11 cellular contexts compared by ENCODE assay signal in the genomic region with DNA sequence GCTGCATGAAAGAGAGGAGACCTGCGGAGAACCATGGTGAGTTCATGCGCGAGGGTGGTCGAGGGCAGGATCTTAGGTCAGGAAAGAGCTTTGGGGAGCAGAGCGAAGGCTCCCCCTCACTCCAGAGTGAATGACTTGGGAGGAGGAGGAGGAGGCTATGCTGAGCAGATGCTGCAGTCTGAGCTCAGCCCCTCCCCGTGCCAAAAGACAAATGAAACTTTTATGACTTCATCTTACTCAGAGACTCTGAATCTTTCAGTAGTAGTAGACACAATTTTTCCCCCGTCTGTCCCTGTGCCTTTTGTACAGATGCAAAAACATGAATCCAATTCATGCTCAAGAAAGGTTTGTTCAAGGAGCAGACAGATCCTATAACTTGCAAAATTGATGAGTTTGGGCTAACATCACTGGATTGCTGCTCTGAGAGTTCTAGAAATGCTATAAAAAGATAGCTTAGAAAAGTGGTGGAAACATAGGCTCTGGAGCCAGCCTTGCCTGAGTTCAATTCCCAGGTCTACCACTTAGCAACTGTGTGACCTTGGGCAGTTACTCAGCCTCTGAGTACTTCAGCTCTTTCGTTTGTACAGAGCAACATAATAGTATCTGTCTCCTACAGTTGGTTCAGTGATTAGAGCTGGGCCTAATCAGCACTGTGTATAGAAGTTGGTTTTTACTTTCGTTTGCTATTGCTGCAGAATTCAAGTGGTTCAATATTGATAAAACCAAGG.
A peak's percentile ranks its signal among the peaks of the same experiment; 100 is the strongest.
DNase-seq lines count a peak whose midpoint lies in the region; ATAC-seq and TF ChIP-seq lines count a peak whose summit lies in the region.
"Had no signal": no experiment of that assay in that cellular context is flagged by ENCODE, and none has a peak within 500 bp of the region (broad histone marks: within the 10 kb centered on the region; RNA-seq: fewer than 3 reads in every experiment).

No MANE protein-coding gene starts in this region.

- no peak for DNase-seq in activated naive CD8-positive, alpha-beta T cell treated with anti-CD3 and anti-CD28 coated beads for 36 hours
- peak; percentile 14 for DNase-seq in MM.1S
- DNase-seq in left ventricle myocardium superior: peak; percentile 46
- no peak for DNase-seq in upper lobe of right lung
- DNase-seq in mesendoderm: no peak
- DNase-seq in hippocampal formation (lab: John Stamatoyannopoulos, UW): no peak
- DNase-seq: NCI-H446 had no signal

- no peak overlapping the region for H2BK5ac ChIP-seq in mesendoderm (ENCODE audit: low read length)

- H3K9ac ChIP-seq in MM.1S (ENCODE audit: low read length) (no peak overlapping the region), mesendoderm (ENCODE audit: low read length) (no peak overlapping the region)
- H3K9ac ChIP-seq: BLaER1 had no signal

- no peaks in the 10 kb centered on the region for H4K20me1 ChIP-seq in MM.1S (ENCODE audit: insufficient read depth, low read length)
- H4K20me1 ChIP-seq: BLaER1 had no signal

- peak overlapping the region; percentile 14 for H2AFZ ChIP-seq in MM.1S (ENCODE audit: low read length)

- H3K4me2 ChIP-seq in MM.1S (ENCODE audit: low read depth, low read length): peak overlapping the region; percentile 11; the same call in 1 of the 2 replicates
- no peak overlapping the region for H3K4me2 ChIP-seq in mesendoderm (ENCODE audit: low read length)
- H3K4me2 ChIP-seq: BLaER1, smooth muscle cell had no signal

- WGBS in mesendoderm (ENCODE audit: extremely low coverage, insufficient coverage, low lambda C conversion rate): no CpG with 5 or more reads among the region's 9 CpGs

- H3K9me3 Mint-ChIP-seq in activated naive CD8-positive, alpha-beta T cell (ENCODE audit: low read depth): no peaks in the 10 kb centered on the region
- no peaks in the 10 kb centered on the region for H3K9me3 Mint-ChIP-seq in activated naive CD8-positive, alpha-beta T cell treated with anti-CD3 and anti-CD28 coated beads for 36 hours

- H2BK120ac ChIP-seq in mesendoderm (ENCODE audit: low read depth, low read length): no peak overlapping the region

- no peak overlapping the region for H3K23ac ChIP-seq in mesendoderm (ENCODE audit: low read length)

- ATAC-seq in left ventricle myocardium superior (peak; percentile 29), upper lobe of right lung (no peak), GM19452 (IDR thresholded peaks at IDR 0.05; ENCODE audit: unreplicated experiment) (no peak)

- no peak overlapping the region for H3K27ac ChIP-seq in MM.1S (ENCODE audit: low read length)
- peak overlapping the region; percentile 26 for H3K27ac ChIP-seq in upper lobe of right lung
- no peak overlapping the region for H3K27ac ChIP-seq in mesendoderm (ENCODE audit: low read depth, low read length)
- H3K27ac ChIP-seq: BLaER1 had no signal

- intact Hi-C loops in left ventricle myocardium superior (cut with micrococcal nuclease): no loop called here
- intact Hi-C loops in upper lobe of right lung (cut with DNase I): no loop called here

- TF ChIP-seq CTCF in MM.1S (IDR thresholded peaks at IDR 0.05; ENCODE audit: low read length) (no peak), upper lobe of right lung (IDR thresholded peaks at IDR 0.05) (no peak)

- peak overlapping the region; percentile 75 for H3K27ac Mint-ChIP-seq in activated naive CD8-positive, alpha-beta T cell
- no peak overlapping the region for H3K27ac Mint-ChIP-seq in activated naive CD8-positive, alpha-beta T cell treated with anti-CD3 and anti-CD28 coated beads for 36 hours

- H3K27me3 ChIP-seq in MM.1S (replicated peaks; ENCODE audit: insufficient read depth, low read length): no peaks in the 10 kb centered on the region
- no peaks in the 10 kb centered on the region for H3K27me3 ChIP-seq in upper lobe of right lung
- H3K27me3 ChIP-seq in mesendoderm (ENCODE audit: insufficient read depth, low read length, poor library complexity): no peaks in the 10 kb centered on the region
- H3K27me3 ChIP-seq: BLaER1 had no signal

- H2BK15ac ChIP-seq in mesendoderm (replicated peaks; ENCODE audit: low read depth): no peak overlapping the region

- H4K8ac ChIP-seq in mesendoderm (ENCODE audit: low read depth, low read length): no peak overlapping the region

- no peak overlapping the region for H4K5ac ChIP-seq in mesendoderm (ENCODE audit: low read length)

- no peak overlapping the region for H3K4ac ChIP-seq in mesendoderm (ENCODE audit: low read depth, low read length)

- H3K9me2 ChIP-seq in MM.1S (replicated peaks; ENCODE audit: insufficient read depth, low read length): no peaks in the 10 kb centered on the region

- no peaks in the 10 kb centered on the region for H3K27me3 Mint-ChIP-seq in activated naive CD8-positive, alpha-beta T cell
- H3K27me3 Mint-ChIP-seq in activated naive CD8-positive, alpha-beta T cell treated with anti-CD3 and anti-CD28 coated beads for 36 hours: no peaks in the 10 kb centered on the region

- H2AK5ac ChIP-seq in mesendoderm (ENCODE audit: low read length): no peak overlapping the region

- H3K4me3 ChIP-seq in MM.1S (ENCODE audit: low read length): no peak overlapping the region
- no peak overlapping the region for H3K4me3 ChIP-seq in upper lobe of right lung
- H3K4me3 ChIP-seq in mesendoderm (ENCODE audit: low read length): no peak overlapping the region
- H3K4me3 ChIP-seq: BLaER1, smooth muscle cell had no signal

- no peaks in the 10 kb centered on the region for H3K79me1 ChIP-seq in mesendoderm (ENCODE audit: low read length)

- peaks cover 35% of the 10 kb centered on the region for H3K4me1 Mint-ChIP-seq in activated naive CD8-positive, alpha-beta T cell (ENCODE audit: low read depth)
- peaks cover 23% of the 10 kb centered on the region for H3K4me1 Mint-ChIP-seq in activated naive CD8-positive, alpha-beta T cell treated with anti-CD3 and anti-CD28 coated beads for 36 hours

- H3K79me2 ChIP-seq in MM.1S (ENCODE audit: low read length) (no peaks in the 10 kb centered on the region), mesendoderm (ENCODE audit: control insufficient read depth, insufficient read depth, low read length) (no peaks in the 10 kb centered on the region)

- no peak overlapping the region for H3K18ac ChIP-seq in mesendoderm (ENCODE audit: low read length)

- H3F3A ChIP-seq in MM.1S (ENCODE audit: insufficient read depth, low read length): no peaks in the 10 kb centered on the region

- no peak overlapping the region for H3K4me3 Mint-ChIP-seq in activated naive CD8-positive, alpha-beta T cell
- no peak overlapping the region for H3K4me3 Mint-ChIP-seq in activated naive CD8-positive, alpha-beta T cell treated with anti-CD3 and anti-CD28 coated beads for 36 hours

- H3K56ac ChIP-seq in mesendoderm (ENCODE audit: low read length): no peak overlapping the region

- H3K4me1 ChIP-seq in MM.1S (ENCODE audit: low read length) (peaks cover 4% of the 10 kb centered on the region; the same call in 1 of the 2 replicates), upper lobe of right lung (no peaks in the 10 kb centered on the region), mesendoderm (ENCODE audit: control insufficient read depth, low read depth, low read length) (no peaks in the 10 kb centered on the region)

- H3K36me3 ChIP-seq in MM.1S (replicated peaks; ENCODE audit: insufficient read depth, low read length) (no peaks in the 10 kb centered on the region), upper lobe of right lung (no peaks in the 10 kb centered on the region), mesendoderm (ENCODE audit: control insufficient read depth, insufficient read depth, low read length) (no peaks in the 10 kb centered on the region)
- H3K36me3 ChIP-seq: BLaER1 had no signal

- H3K9me3 ChIP-seq in MM.1S (replicated peaks; ENCODE audit: insufficient read depth, low read length) (no peaks in the 10 kb centered on the region), upper lobe of right lung (no peaks in the 10 kb centered on the region)
- H3K9me3 ChIP-seq: BLaER1 had no signal

- H3K36me3 Mint-ChIP-seq in activated naive CD8-positive, alpha-beta T cell: no peaks in the 10 kb centered on the region
- H3K36me3 Mint-ChIP-seq in activated naive CD8-positive, alpha-beta T cell treated with anti-CD3 and anti-CD28 coated beads for 36 hours: no peaks in the 10 kb centered on the region

Comparison
In these comparisons a context has a peak if more than half of its experiments do, and no peak if none do; other contexts are left out.
1. DNase-seq: peak in MM.1S (single experiment) and left ventricle myocardium superior (single experiment); none in activated naive CD8-positive, alpha-beta T cell treated with anti-CD3 and anti-CD28 coated beads for 36 hours (single experiment), upper lobe of right lung (single experiment), mesendoderm (single experiment) and hippocampal formation (0 of 2).